ENCODE assay signal across 29 cellular contexts in genomic region chr10:76626406-76626805, GRCh38.
"Had no signal": no experiment of that assay in that cellular context is flagged by ENCODE, and none has a peak within 500 bp of the region (broad histone marks: within the 10 kb centered on the region; RNA-seq: fewer than 3 reads in every experiment).

No MANE protein-coding gene starts in this region.

- H3K27ac ChIP-seq: brain microvascular endothelial cell, Peyer's patch, WERI-Rb-1 had no signal

- H3K27me3 Mint-ChIP-seq: activated CD4-positive, alpha-beta memory T cell treated with anti-CD3 and anti-CD28 coated beads, Interleukin-2, amount 10 ng/mL, durations not matched to agents 7 days and 5 days; activated CD8-positive, alpha-beta memory T cell treated with anti-CD3 and anti-CD28 coated beads, Interleukin-2, amount 10 ng/mL, durations not matched to agents 7 days and 5 days had no signal

- H3K27ac Mint-ChIP-seq: activated CD4-positive, alpha-beta memory T cell treated with anti-CD3 and anti-CD28 coated beads, Interleukin-2, amount 10 ng/mL, durations not matched to agents 7 days and 5 days; activated CD8-positive, alpha-beta memory T cell treated with anti-CD3 and anti-CD28 coated beads, Interleukin-2, amount 10 ng/mL, durations not matched to agents 7 days and 5 days; activated naive CD4-positive, alpha-beta T cell treated with anti-CD3 and anti-CD28 coated beads, Interleukin-2, amount 50 U/mL, for 24 hours had no signal

- H3K36me3 ChIP-seq: brain microvascular endothelial cell, Peyer's patch, WERI-Rb-1 had no signal

- ATAC-seq: activated CD8-positive, alpha-beta memory T cell treated with anti-CD3 and anti-CD28 coated beads, Interleukin-2, amount 10 ng/mL, durations not matched to agents 7 days and 5 days; K562; PC-3 had no signal

- H3K4me1 Mint-ChIP-seq: activated CD4-positive, alpha-beta memory T cell treated with anti-CD3 and anti-CD28 coated beads, Interleukin-2, amount 10 ng/mL, durations not matched to agents 7 days and 5 days; activated CD8-positive, alpha-beta memory T cell treated with anti-CD3 and anti-CD28 coated beads, Interleukin-2, amount 10 ng/mL, durations not matched to agents 7 days and 5 days; activated naive CD4-positive, alpha-beta T cell treated with anti-CD3 and anti-CD28 coated beads, Interleukin-2, amount 50 U/mL, for 24 hours had no signal

- H3K9me3 ChIP-seq: Peyer's patch had no signal

- H3K4me3 Mint-ChIP-seq: activated CD4-positive, alpha-beta memory T cell treated with anti-CD3 and anti-CD28 coated beads, Interleukin-2, amount 10 ng/mL, durations not matched to agents 7 days and 5 days; activated CD8-positive, alpha-beta memory T cell treated with anti-CD3 and anti-CD28 coated beads, Interleukin-2, amount 10 ng/mL, durations not matched to agents 7 days and 5 days; activated naive CD4-positive, alpha-beta T cell treated with anti-CD3 and anti-CD28 coated beads, Interleukin-2, amount 50 U/mL, for 24 hours had no signal

- H3K4me3 ChIP-seq: K562, Peyer's patch had no signal

- H3K4me1 ChIP-seq: Peyer's patch had no signal

- H3K27me3 ChIP-seq: brain microvascular endothelial cell, Peyer's patch had no signal

- DNase-seq: activated CD4-positive, alpha-beta memory T cell treated with anti-CD3 and anti-CD28 coated beads, Interleukin-2, amount 10 ng/mL, durations not matched to agents 7 days and 5 days; activated CD4-positive, alpha-beta T cell treated with anti-CD3 and anti-CD28 coated beads for 1 hour; activated CD4-positive, alpha-beta T cell treated with anti-CD3 and anti-CD28 coated beads for 48 hours; activated CD4-positive, CD25-positive, alpha-beta regulatory T cell; activated CD8-positive, alpha-beta memory T cell treated with anti-CD3 and anti-CD28 coated beads for 24 hours; activated CD8-positive, alpha-beta memory T cell treated with anti-CD3 and anti-CD28 coated beads, Interleukin-2, amount 10 ng/mL, durations not matched to agents 7 days and 5 days; activated CD8-positive, alpha-beta memory T cell treated with anti-CD3 and anti-CD28 coated beads, Interleukin-2, amount 50 U/mL, for 48 hours; activated effector memory CD4-positive, alpha-beta T cell treated with Interleukin-2 at 50 U/mL for 16 hours; activated T-cell treated with anti-CD3 and anti-CD28 coated beads, Interleukin-2, amount 50 U/mL, for 48 hours; aorta; brain microvascular endothelial cell; IMR-90; NCI-H1105; NCI-H1436; NCI-H1694 treated with DMSO at 0.1 percent for 48 hours; NCI-H2029; NCI-H510A; NCI-H526; NCI-H748 treated with DMSO at 0.1 percent for 48 hours; NK-92 treated with Interleukin-12 subunit alpha and Interleukin-12 subunit beta, amount 100 ng/mL, for 24 hours; PC-3; Peyer's patch; RPMI8226; SW 1271; T-helper 1 cell; T1000; WERI-Rb-1 had no signal

- H3K36me3 Mint-ChIP-seq: activated CD8-positive, alpha-beta memory T cell treated with anti-CD3 and anti-CD28 coated beads, Interleukin-2, amount 10 ng/mL, durations not matched to agents 7 days and 5 days; activated naive CD4-positive, alpha-beta T cell treated with anti-CD3 and anti-CD28 coated beads, Interleukin-2, amount 50 U/mL, for 24 hours had no signal

- H3K9me3 Mint-ChIP-seq: activated naive CD4-positive, alpha-beta T cell treated with anti-CD3 and anti-CD28 coated beads, Interleukin-2, amount 50 U/mL, for 24 hours had no signal
